ENCODE assay signal across 1 cellular context in the genomic region with DNA sequence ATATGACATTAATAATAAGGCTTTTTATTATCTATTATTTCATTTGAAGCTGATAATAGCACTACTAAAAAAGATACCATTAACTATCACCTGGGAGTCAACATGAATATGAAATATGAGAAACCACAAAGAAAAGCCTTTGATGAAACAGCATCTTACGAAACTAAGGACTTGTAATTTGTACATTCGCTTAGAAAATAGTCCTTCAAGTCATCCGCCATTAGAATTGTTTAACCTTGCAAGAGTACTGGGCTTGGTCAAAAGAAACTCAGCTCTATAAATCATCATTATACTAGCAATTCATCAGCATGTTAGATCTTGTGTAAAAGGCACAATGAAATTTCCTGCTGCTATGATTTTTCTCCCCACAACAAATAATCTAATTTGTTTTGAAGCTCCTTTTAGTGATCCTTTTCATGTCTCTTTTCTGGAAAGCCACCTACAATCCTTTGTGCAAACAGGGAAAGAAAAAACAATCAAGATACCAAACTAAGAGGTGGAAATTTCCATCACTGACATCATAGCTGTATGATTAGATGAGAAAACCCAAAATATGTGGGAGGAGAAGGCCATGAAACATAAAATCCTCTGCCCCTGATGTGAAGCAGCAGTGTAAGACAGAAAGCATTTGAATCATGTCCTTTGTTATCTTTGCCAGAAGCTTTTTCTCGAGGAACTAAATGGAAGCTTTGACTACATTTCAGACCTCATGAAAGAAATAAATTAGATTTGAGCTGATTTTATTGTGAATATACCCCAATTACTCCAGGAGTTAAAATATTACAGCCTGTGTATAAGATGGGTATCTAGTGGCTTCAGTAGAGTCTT.
TF ChIP-seq lines count a peak whose summit lies in the region.

No MANE protein-coding gene starts in this region.

TF ChIP-seq in HepG2, 621 proteins besides CTCF, POLR2A, EP300 and RAD21 (continued from another document):
- TF ChIP-seq ATF2 (CRISPR knock-in tag; IDR thresholded peaks at IDR 0.05) (peak; percentile 60; the same call in 1 of the 2 replicates), CBX1 (IDR thresholded peaks at IDR 0.05; ENCODE audit: low read depth) (no peak), RELA (CRISPR knock-in tag; IDR thresholded peaks at IDR 0.05) (no peak), SOX6 (IDR thresholded peaks at IDR 0.05) (no peak), SOX6 (CRISPR knock-in tag; IDR thresholded peaks at IDR 0.05) (peak; percentile 66; the same call in 1 of the 2 replicates), SAP130 (CRISPR knock-in tag; IDR thresholded peaks at IDR 0.05; ENCODE audit: low read depth) (peak; percentile 43; the same call in 1 of the 2 replicates), CREB1 (IDR thresholded peaks at IDR 0.05) (no peak), CREB1 (CRISPR knock-in tag; IDR thresholded peaks at IDR 0.05) (peak; percentile 14; the same call in 1 of the 2 replicates), ZNF800 (CRISPR knock-in tag; IDR thresholded peaks at IDR 0.05) (0 out of 2 replicates have a peak, but pooled peaks have one; percentile 41), RXRB (CRISPR knock-in tag; IDR thresholded peaks at IDR 0.05; ENCODE audit: borderline replicate concordance) (peak; percentile 29; the same call in 1 of the 2 replicates), HMG20A (CRISPR knock-in tag; IDR thresholded peaks at IDR 0.05; ENCODE audit: borderline replicate concordance) (peak; percentile 64; the same call in 1 of the 2 replicates), NFIC (IDR thresholded peaks at IDR 0.05; ENCODE audit: low read length) (peak; percentile 77; the same call in 1 of the 2 replicates), MED1 (CRISPR knock-in tag; IDR thresholded peaks at IDR 0.05) (peak; percentile 81), FOXP4 (CRISPR knock-in tag; IDR thresholded peaks at IDR 0.05) (peak; percentile 60), ZNF530 (CRISPR knock-in tag; IDR thresholded peaks at IDR 0.05; ENCODE audit: low read depth) (no peak), BCL6 (CRISPR knock-in tag; IDR thresholded peaks at IDR 0.05) (peak; percentile 77), GATAD2A (CRISPR knock-in tag; IDR thresholded peaks at IDR 0.05) (peak; percentile 83), FOXJ3 (CRISPR knock-in tag; IDR thresholded peaks at IDR 0.05; ENCODE audit: borderline replicate concordance) (peak; percentile 69; the same call in 1 of the 2 replicates), ZNF496 (CRISPR knock-in tag; IDR thresholded peaks at IDR 0.05; ENCODE audit: insufficient replicate concordance) (no peak), RBM22 (optimal IDR thresholded peaks at IDR 0.05; ENCODE audit: low read length) (no peak), HNF4A (CRISPR knock-in tag; IDR thresholded peaks at IDR 0.05) (0 out of 2 replicates have a peak, but pooled peaks have one; percentile 20), ISL2 (CRISPR knock-in tag; IDR thresholded peaks at IDR 0.05) (peak; percentile 77), NCOA2 (CRISPR knock-in tag; IDR thresholded peaks at IDR 0.05) (peak; percentile 76), FOXA3 (CRISPR knock-in tag; IDR thresholded peaks at IDR 0.05) (peak; percentile 68), ZNF264 (CRISPR knock-in tag; IDR thresholded peaks at IDR 0.05) (0 out of 2 replicates have a peak, but pooled peaks have one; percentile 53), ZNF878 (CRISPR knock-in tag; IDR thresholded peaks at IDR 0.05) (peak; percentile 66; the same call in 1 of the 2 replicates), TERF1 (CRISPR knock-in tag; IDR thresholded peaks at IDR 0.05) (no peak), SOX5 (CRISPR knock-in tag; IDR thresholded peaks at IDR 0.05; ENCODE audit: borderline replicate concordance) (peak; percentile 74; the same call in 1 of the 2 replicates), PAXIP1 (CRISPR knock-in tag; conservative IDR thresholded peaks at IDR 0.05) (peak; percentile 63)
- TF ChIP-seq, protein P1, sequence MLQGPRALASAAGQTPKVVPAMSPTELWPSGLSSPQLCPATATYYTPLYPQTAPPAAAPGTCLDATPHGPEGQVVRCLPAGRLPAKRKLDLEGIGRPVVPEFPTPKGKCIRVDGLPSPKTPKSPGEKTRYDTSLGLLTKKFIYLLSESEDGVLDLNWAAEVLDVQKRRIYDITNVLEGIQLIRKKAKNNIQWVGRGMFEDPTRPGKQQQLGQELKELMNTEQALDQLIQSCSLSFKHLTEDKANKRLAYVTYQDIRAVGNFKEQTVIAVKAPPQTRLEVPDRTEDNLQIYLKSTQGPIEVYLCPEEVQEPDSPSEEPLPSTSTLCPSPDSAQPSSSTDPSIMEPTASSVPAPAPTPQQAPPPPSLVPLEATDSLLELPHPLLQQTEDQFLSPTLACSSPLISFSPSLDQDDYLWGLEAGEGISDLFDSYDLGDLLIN (CRISPR knock-in tag; IDR thresholded peaks at IDR 0.05; ENCODE audit: borderline replicate concordance): no peak
- TF ChIP-seq, protein P2, sequence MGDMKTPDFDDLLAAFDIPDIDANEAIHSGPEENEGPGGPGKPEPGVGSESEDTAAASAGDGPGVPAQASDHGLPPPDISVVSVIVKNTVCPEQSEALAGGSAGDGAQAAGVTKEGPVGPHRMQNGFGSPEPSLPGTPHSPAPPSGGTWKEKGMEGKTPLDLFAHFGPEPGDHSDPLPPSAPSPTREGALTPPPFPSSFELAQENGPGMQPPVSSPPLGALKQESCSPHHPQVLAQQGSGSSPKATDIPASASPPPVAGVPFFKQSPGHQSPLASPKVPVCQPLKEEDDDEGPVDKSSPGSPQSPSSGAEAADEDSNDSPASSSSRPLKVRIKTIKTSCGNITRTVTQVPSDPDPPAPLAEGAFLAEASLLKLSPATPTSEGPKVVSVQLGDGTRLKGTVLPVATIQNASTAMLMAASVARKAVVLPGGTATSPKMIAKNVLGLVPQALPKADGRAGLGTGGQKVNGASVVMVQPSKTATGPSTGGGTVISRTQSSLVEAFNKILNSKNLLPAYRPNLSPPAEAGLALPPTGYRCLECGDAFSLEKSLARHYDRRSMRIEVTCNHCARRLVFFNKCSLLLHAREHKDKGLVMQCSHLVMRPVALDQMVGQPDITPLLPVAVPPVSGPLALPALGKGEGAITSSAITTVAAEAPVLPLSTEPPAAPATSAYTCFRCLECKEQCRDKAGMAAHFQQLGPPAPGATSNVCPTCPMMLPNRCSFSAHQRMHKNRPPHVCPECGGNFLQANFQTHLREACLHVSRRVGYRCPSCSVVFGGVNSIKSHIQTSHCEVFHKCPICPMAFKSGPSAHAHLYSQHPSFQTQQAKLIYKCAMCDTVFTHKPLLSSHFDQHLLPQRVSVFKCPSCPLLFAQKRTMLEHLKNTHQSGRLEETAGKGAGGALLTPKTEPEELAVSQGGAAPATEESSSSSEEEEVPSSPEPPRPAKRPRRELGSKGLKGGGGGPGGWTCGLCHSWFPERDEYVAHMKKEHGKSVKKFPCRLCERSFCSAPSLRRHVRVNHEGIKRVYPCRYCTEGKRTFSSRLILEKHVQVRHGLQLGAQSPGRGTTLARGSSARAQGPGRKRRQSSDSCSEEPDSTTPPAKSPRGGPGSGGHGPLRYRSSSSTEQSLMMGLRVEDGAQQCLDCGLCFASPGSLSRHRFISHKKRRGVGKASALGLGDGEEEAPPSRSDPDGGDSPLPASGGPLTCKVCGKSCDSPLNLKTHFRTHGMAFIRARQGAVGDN (CRISPR knock-in tag; IDR thresholded peaks at IDR 0.05): no peak
- TF ChIP-seq, protein P3, sequence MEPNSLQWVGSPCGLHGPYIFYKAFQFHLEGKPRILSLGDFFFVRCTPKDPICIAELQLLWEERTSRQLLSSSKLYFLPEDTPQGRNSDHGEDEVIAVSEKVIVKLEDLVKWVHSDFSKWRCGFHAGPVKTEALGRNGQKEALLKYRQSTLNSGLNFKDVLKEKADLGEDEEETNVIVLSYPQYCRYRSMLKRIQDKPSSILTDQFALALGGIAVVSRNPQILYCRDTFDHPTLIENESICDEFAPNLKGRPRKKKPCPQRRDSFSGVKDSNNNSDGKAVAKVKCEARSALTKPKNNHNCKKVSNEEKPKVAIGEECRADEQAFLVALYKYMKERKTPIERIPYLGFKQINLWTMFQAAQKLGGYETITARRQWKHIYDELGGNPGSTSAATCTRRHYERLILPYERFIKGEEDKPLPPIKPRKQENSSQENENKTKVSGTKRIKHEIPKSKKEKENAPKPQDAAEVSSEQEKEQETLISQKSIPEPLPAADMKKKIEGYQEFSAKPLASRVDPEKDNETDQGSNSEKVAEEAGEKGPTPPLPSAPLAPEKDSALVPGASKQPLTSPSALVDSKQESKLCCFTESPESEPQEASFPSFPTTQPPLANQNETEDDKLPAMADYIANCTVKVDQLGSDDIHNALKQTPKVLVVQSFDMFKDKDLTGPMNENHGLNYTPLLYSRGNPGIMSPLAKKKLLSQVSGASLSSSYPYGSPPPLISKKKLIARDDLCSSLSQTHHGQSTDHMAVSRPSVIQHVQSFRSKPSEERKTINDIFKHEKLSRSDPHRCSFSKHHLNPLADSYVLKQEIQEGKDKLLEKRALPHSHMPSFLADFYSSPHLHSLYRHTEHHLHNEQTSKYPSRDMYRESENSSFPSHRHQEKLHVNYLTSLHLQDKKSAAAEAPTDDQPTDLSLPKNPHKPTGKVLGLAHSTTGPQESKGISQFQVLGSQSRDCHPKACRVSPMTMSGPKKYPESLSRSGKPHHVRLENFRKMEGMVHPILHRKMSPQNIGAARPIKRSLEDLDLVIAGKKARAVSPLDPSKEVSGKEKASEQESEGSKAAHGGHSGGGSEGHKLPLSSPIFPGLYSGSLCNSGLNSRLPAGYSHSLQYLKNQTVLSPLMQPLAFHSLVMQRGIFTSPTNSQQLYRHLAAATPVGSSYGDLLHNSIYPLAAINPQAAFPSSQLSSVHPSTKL (CRISPR knock-in tag; IDR thresholded peaks at IDR 0.05): peak; percentile 86
TF ChIP-seq in HepG2: peak in this region for 35.
